14 cellular contexts compared by ENCODE assay signal in the genomic region with DNA sequence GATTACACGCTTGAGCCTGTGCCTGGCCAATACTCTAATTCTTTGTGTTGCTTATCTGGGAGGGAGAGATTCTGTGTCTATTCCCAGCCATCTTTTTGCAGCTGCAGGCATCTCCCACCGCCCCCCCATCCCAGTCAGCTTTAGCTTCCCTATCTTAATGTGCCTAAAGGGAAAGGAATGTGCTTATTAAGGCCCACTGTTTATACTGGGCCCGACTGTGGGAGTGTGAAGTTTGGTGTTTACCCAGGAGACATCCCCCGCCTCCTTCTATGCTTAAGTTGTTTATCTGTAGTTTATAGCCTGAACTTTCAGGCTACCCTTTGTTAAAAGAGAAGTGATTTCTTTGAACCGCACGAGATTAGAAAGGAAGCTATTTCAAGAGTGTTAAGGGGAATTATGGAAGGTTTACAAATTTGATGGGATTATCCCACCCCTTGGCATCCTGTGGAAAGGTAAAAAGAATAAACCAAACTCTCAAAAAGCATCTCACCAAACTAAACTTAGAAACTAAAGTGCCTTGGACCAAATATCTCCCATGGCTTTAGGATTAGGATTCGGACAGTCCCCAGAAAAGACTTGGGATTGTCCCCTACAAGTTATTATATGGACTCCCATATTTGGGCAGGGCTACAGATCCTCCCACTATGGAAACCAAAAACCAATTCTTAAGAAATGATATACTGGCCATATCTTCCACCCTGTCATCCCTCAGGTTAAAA. TPM values are rescaled to one million over a fixed set of nuclear protein-coding genes. Genes with fewer than 3 reads are reported as not detected.
DNase-seq lines count a peak whose midpoint lies in the region; ATAC-seq and TF ChIP-seq lines count a peak whose summit lies in the region.
"Had no signal": no experiment of that assay in that cellular context is flagged by ENCODE, and none has a peak within 500 bp of the region (broad histone marks: within the 10 kb centered on the region; RNA-seq: fewer than 3 reads in every experiment).

No MANE protein-coding gene starts in this region.

- H3K9me3 ChIP-seq in hepatocyte (ENCODE audit: low read depth) (no peaks in the 10 kb centered on the region), smooth muscle cell (replicated peaks; ENCODE audit: low read depth) (no peaks in the 10 kb centered on the region)
- no peaks in the 10 kb centered on the region for H3K9me3 ChIP-seq in effector memory CD4-positive, alpha-beta T cell (ENCODE audit: control insufficient read depth, low read length)
- H3K9me3 ChIP-seq: gastroesophageal sphincter had no signal

- no peaks in the 10 kb centered on the region for H3K9me2 ChIP-seq in GM23338 (ENCODE audit: insufficient read depth)
- no peaks in the 10 kb centered on the region for H3K9me2 ChIP-seq in hepatocyte (replicated peaks; ENCODE audit: insufficient read depth)

- H3K79me2 ChIP-seq in GM23338 (replicated peaks; ENCODE audit: insufficient read depth) (no peaks in the 10 kb centered on the region), hepatocyte (no peaks in the 10 kb centered on the region), smooth muscle cell (ENCODE audit: low read depth) (no peaks in the 10 kb centered on the region)

- H3K4me1 Mint-ChIP-seq in GM23338: peaks cover 30% of the 10 kb centered on the region
- H3K4me1 Mint-ChIP-seq: activated naive CD4-positive, alpha-beta T cell treated with anti-CD3 and anti-CD28 coated beads, Interleukin-2, amount 10 ng/mL, durations not matched to agents 7 days and 5 days had no signal

- H3K36me3 Mint-ChIP-seq in GM23338 (ENCODE audit: low read depth): peaks cover 11% of the 10 kb centered on the region; the same call in 2 of the 3 replicates
- H3K36me3 Mint-ChIP-seq: activated naive CD4-positive, alpha-beta T cell treated with anti-CD3 and anti-CD28 coated beads, Interleukin-2, amount 10 ng/mL, durations not matched to agents 7 days and 5 days had no signal

- no peak overlapping the region for H3K4me3 Mint-ChIP-seq in GM23338
- H3K4me3 Mint-ChIP-seq: activated naive CD4-positive, alpha-beta T cell treated with anti-CD3 and anti-CD28 coated beads, Interleukin-2, amount 10 ng/mL, durations not matched to agents 7 days and 5 days; T-helper 17 cell had no signal

- DNase-seq in GM23338 (ENCODE audit: low spot score) (peak; percentile 37), astrocyte of the hippocampus (ENCODE audit: low read depth, low spot score) (peak; percentile 76), hepatocyte (ENCODE audit: low spot score) (peak; percentile 64), smooth muscle cell (lab: John Stamatoyannopoulos, UW; ENCODE audit: unreplicated experiment) (no peak)
- DNase-seq in effector memory CD4-positive, alpha-beta T cell: no peak
- no peak for DNase-seq in NK-92 treated with Interleukin-12 subunit alpha and Interleukin-12 subunit beta, amount 100 ng/mL, for 24 hours (lab: John Stamatoyannopoulos, UW)
- DNase-seq: activated CD8-positive, alpha-beta memory T cell treated with anti-CD3 and anti-CD28 coated beads for 24 hours; activated naive CD4-positive, alpha-beta T cell treated with anti-CD3 and anti-CD28 coated beads, Interleukin-2, amount 10 ng/mL, durations not matched to agents 7 days and 5 days; stimulated activated CD4-positive, alpha-beta T cell treated with anti-CD3 and anti-CD28 coated beads, Interleukin-4, amount 100 ng/mL, for 4 hours; T-helper 17 cell had no signal

- ATAC-seq in GM23338 (peak; percentile 55), HG03457 (IDR thresholded peaks at IDR 0.05; ENCODE audit: unreplicated experiment) (no peak), GM19023 (IDR thresholded peaks at IDR 0.05; ENCODE audit: unreplicated experiment) (no peak)
- ATAC-seq: T-helper 17 cell had no signal

- H2AFZ ChIP-seq in GM23338 (no peak overlapping the region), hepatocyte (no peak overlapping the region), smooth muscle cell (ENCODE audit: low read depth) (no peak overlapping the region)

- 17% methylated on average over 7 of the region's 7 CpGs for WGBS in hepatocyte (ENCODE audit: low lambda C conversion rate, missing lambda C conversion rate)
- 19% methylated on average over 7 of the region's 7 CpGs for WGBS in smooth muscle cell (ENCODE audit: low lambda C conversion rate)

- H3K27ac ChIP-seq in GM23338 (ENCODE audit: low read depth) (no peak overlapping the region), hepatocyte (peak overlapping the region; percentile 76), smooth muscle cell (ENCODE audit: low read depth) (peak overlapping the region; percentile 91)
- H3K27ac ChIP-seq in effector memory CD4-positive, alpha-beta T cell (ENCODE audit: insufficient read depth, low read length, poor library complexity, severe bottlenecking): no peak overlapping the region
- H3K27ac ChIP-seq: gastroesophageal sphincter had no signal

- peaks cover 14% of the 10 kb centered on the region for H3K9me3 Mint-ChIP-seq in GM23338

- H3K4me1 ChIP-seq in GM23338 (ENCODE audit: insufficient read depth) (peaks cover 18% of the 10 kb centered on the region), hepatocyte (ENCODE audit: insufficient read depth) (peaks cover 11% of the 10 kb centered on the region), smooth muscle cell (ENCODE audit: low read depth) (peaks cover 16% of the 10 kb centered on the region)
- H3K4me1 ChIP-seq in effector memory CD4-positive, alpha-beta T cell (ENCODE audit: control insufficient read depth, insufficient read depth, low read length, poor library complexity, severe bottlenecking): no peaks in the 10 kb centered on the region

- H3K4me3 ChIP-seq in GM23338 (no peak overlapping the region), hepatocyte (no peak overlapping the region), smooth muscle cell (no peak overlapping the region)
- no peak overlapping the region for H3K4me3 ChIP-seq in effector memory CD4-positive, alpha-beta T cell (ENCODE audit: insufficient read depth, low read depth, low read length, poor library complexity, severe bottlenecking)
- H3K4me3 ChIP-seq: coronary artery, gastroesophageal sphincter had no signal

- no peaks in the 10 kb centered on the region for H3K27me3 ChIP-seq in GM23338 (ENCODE audit: insufficient read depth)
- H3K27me3 ChIP-seq in hepatocyte: no peaks in the 10 kb centered on the region
- no peaks in the 10 kb centered on the region for H3K27me3 ChIP-seq in smooth muscle cell (ENCODE audit: low read depth)
- H3K27me3 ChIP-seq in effector memory CD4-positive, alpha-beta T cell (replicated peaks; ENCODE audit: control insufficient read depth, insufficient read depth, low read length, poor library complexity, severe bottlenecking): peaks cover 6% of the 10 kb centered on the region

- no peak overlapping the region for H3K27ac Mint-ChIP-seq in GM23338
- H3K27ac Mint-ChIP-seq: activated naive CD4-positive, alpha-beta T cell treated with anti-CD3 and anti-CD28 coated beads, Interleukin-2, amount 10 ng/mL, durations not matched to agents 7 days and 5 days; T-helper 17 cell had no signal

- H3F3A ChIP-seq in GM23338 (replicated peaks; ENCODE audit: low read depth): no peaks in the 10 kb centered on the region
- H3F3A ChIP-seq in smooth muscle cell (ENCODE audit: low read depth): peaks cover 16% of the 10 kb centered on the region

- H3K9ac ChIP-seq in smooth muscle cell (ENCODE audit: low read depth): peak overlapping the region; percentile 54

- H3K4me2 ChIP-seq in GM23338 (no peak overlapping the region), hepatocyte (peak overlapping the region; percentile 5), smooth muscle cell (peak overlapping the region; percentile 55)

- H3K36me3 ChIP-seq in GM23338 (ENCODE audit: insufficient read depth) (no peaks in the 10 kb centered on the region), hepatocyte (replicated peaks; ENCODE audit: insufficient read depth, low read depth) (no peaks in the 10 kb centered on the region), smooth muscle cell (ENCODE audit: low read depth) (no peaks in the 10 kb centered on the region)
- H3K36me3 ChIP-seq in effector memory CD4-positive, alpha-beta T cell (ENCODE audit: control insufficient read depth, insufficient read depth, low read length): no peaks in the 10 kb centered on the region
- H3K36me3 ChIP-seq: gastroesophageal sphincter had no signal

- TF ChIP-seq CTCF in GM23338 (conservative IDR thresholded peaks at IDR 0.05; ENCODE audit: low read depth in 2 of 2): no peak
- no peak for TF ChIP-seq CTCF in hepatocyte (IDR thresholded peaks at IDR 0.05; ENCODE audit: poor library complexity)
- no peak for TF ChIP-seq CTCF in smooth muscle cell (IDR thresholded peaks at IDR 0.05; ENCODE audit: borderline replicate concordance, insufficient read depth, poor library complexity, severe bottlenecking)

- peaks cover 8% of the 10 kb centered on the region for H3K27me3 Mint-ChIP-seq in GM23338 (ENCODE audit: insufficient read depth, low read depth, poor library complexity)

- no peaks in the 10 kb centered on the region for H4K20me1 ChIP-seq in GM23338 (replicated peaks; ENCODE audit: insufficient read depth)
- no peaks in the 10 kb centered on the region for H4K20me1 ChIP-seq in hepatocyte (ENCODE audit: insufficient read depth, poor library complexity, severe bottlenecking)
- H4K20me1 ChIP-seq in smooth muscle cell (ENCODE audit: low read depth): no peaks in the 10 kb centered on the region

TF ChIP-seq in GM23338, 12 proteins besides CTCF, POLR2A, EP300 and RAD21:
- TF ChIP-seq JUNB (IDR thresholded peaks at IDR 0.05; ENCODE audit: unreplicated experiment): no peak

RNA-seq across cellular contexts. Expression of a gene that starts 25.6 kb away (rescaled TPM):
- total RNA-seq in GM23338 (2014; rRNA removed; shearing (Covaris generic)): 102 and 127 TPM in 2 replicates
- polyA plus RNA-seq in GM23338 (2016; fragmentation: Nextera tagmentation; extraction: Ambion mirVana) (20.4 and 22.0 TPM in 2 replicates), hepatocyte (10.5 and 13.2 TPM in 2 replicates), smooth muscle cell (14.8 and 19.8 TPM in 2 replicates)
- total RNA-seq in hepatocyte (16.5 and 19.4 TPM in 2 replicates), smooth muscle cell (37.0 and 39.5 TPM in 2 replicates)

RNA-seq across cellular contexts. Expression of a gene that starts 58.8 kb away (rescaled TPM):
- total RNA-seq in GM23338 (2014; rRNA removed; shearing (Covaris generic)): 0.42 TPM in 1 of 2 replicates, not detected in the other
- polyA plus RNA-seq in GM23338 (2016; fragmentation: Nextera tagmentation; extraction: Ambion mirVana) (0.14 TPM in 1 of 2 replicates, not detected in the other), hepatocyte (not detected in 2 replicates), smooth muscle cell (1.3 and 1.4 TPM in 2 replicates)
- total RNA-seq in hepatocyte (0.13 and 0.20 TPM in 2 replicates), smooth muscle cell (0.58 and 1.3 TPM in 2 replicates)

Comparison
In these comparisons a context has a peak if more than half of its experiments do, and no peak if none do; other contexts are left out.
1. DNase-seq: peak in GM23338 (single experiment), astrocyte of the hippocampus (single experiment) and hepatocyte (single experiment); none in smooth muscle cell (single experiment), effector memory CD4-positive, alpha-beta T cell (0 of 3) and NK-92 treated with Interleukin-12 subunit alpha and Interleukin-12 subunit beta, amount 100 ng/mL, for 24 hours (single experiment).
2. H3K27ac ChIP-seq: peak in hepatocyte (single experiment) and smooth muscle cell (single experiment); none in GM23338 (single experiment) and effector memory CD4-positive, alpha-beta T cell (single experiment).